Comparison of ENCODE assay signal across 8 cellular contexts in the genomic region with DNA sequence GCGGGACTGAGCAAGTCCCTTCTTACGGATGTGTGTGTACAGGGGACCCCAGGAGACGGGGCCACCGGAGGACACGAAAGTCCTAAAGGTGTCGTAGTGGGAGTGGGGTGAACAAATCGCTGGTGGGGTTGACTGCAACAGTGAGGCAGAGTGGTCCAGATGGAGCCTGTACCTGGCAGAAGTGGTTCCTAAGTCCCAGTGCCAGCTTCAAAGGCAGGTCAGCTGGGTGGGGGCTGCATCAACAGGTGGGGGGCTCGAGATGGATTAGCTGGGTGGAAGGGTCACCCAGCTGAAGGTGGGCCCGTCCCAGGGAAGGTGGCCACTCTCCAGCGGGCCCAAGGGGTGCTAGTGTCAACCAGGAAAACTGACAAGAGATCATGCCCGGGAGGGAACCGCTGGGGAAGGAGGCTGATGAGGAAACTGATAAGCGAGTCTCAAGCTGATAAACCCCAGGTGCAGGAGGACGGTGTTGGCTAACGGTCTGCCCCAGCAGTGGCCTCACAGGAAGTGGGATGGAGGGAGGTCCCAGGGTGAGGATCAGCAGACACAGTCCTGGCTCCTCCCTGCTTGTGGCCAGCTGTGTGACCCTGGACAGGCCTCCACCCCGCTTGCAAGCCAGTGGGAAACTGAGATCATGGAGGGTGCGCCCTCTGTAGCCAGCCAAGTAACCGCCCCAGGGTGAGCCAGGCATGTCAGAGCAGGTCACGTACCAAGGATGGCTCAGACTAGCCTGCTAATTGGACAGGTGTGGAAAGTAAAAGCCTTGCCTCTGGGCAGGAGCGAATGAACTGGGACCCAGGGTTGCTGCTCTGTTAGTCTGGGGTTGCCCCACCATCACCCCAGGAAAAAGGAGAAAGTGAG. TPM values are rescaled to one million over a fixed set of nuclear protein-coding genes. Genes with fewer than 3 reads are reported as not detected.
DNase-seq lines count a peak whose midpoint lies in the region; ATAC-seq and TF ChIP-seq lines count a peak whose summit lies in the region.

No MANE protein-coding gene starts in this region.

- H3K27me3 Mint-ChIP-seq in activated CD4-positive, alpha-beta memory T cell treated with anti-CD3 and anti-CD28 coated beads, Interleukin-2, amount 10 ng/mL, durations not matched to agents 7 days and 5 days = no peaks in the 10 kb centered on the region
- H3K27me3 Mint-ChIP-seq in natural killer cell treated with Interleukin-12 subunit alpha and Interleukin-12 subunit beta and Interleukin-15 and Interleukin-18, amount 100 ng/mL, for 72 hours = no peaks in the 10 kb centered on the region

- TF ChIP-seq CTCF in NB4 (IDR thresholded peaks at IDR 0.05; ENCODE audit: low read depth, low read length) = peak; percentile 11
- no peak for TF ChIP-seq CTCF in fibroblast of mammary gland (conservative IDR thresholded peaks at IDR 0.05; ENCODE audit: control insufficient read depth, insufficient read depth, low read depth, low read length)

- peak; percentile 64 to 79 for ATAC-seq in natural killer cell treated with Interleukin-12 subunit alpha and Interleukin-12 subunit beta and Interleukin-15 and Interleukin-18, amount 100 ng/mL, for 72 hours

- H3K4me3 ChIP-seq in NB4 (ENCODE audit: low read depth, low read length) (peak overlapping the region; percentile 83), fibroblast of mammary gland (ENCODE audit: control insufficient read depth, low read depth, low read length) (peak overlapping the region; percentile 75)

- H3K4me3 Mint-ChIP-seq in activated CD4-positive, alpha-beta memory T cell treated with anti-CD3 and anti-CD28 coated beads, Interleukin-2, amount 10 ng/mL, durations not matched to agents 7 days and 5 days = peak overlapping the region; percentile 83
- peak overlapping the region; percentile 86 for H3K4me3 Mint-ChIP-seq in natural killer cell treated with Interleukin-12 subunit alpha and Interleukin-12 subunit beta and Interleukin-15 and Interleukin-18, amount 100 ng/mL, for 72 hours

- H3K27ac Mint-ChIP-seq in activated CD4-positive, alpha-beta memory T cell treated with anti-CD3 and anti-CD28 coated beads, Interleukin-2, amount 10 ng/mL, durations not matched to agents 7 days and 5 days = peak overlapping the region; percentile 77
- peak overlapping the region; percentile 51 to 86 for H3K27ac Mint-ChIP-seq in natural killer cell treated with Interleukin-12 subunit alpha and Interleukin-12 subunit beta and Interleukin-15 and Interleukin-18, amount 100 ng/mL, for 72 hours

- CTCF ChIA-PET in activated CD4-positive, alpha-beta memory T cell treated with anti-CD3 and anti-CD28 coated beads, Interleukin-2, amount 10 ng/mL, durations not matched to agents 7 days and 5 days (lab: Charles Lee) = interaction anchor here (0.6 to 3.5 kb wide), 11 partner anchors 9 to 919 kb away, joined by 3 to 32 read pairs (median 3); no protein-coding TSS in a partner anchor

- TF ChIP-seq POLR2A in NB4 (IDR thresholded peaks at IDR 0.05; ENCODE audit: extremely low read depth, insufficient read length) = peak; percentile 55

- H3K4me1 Mint-ChIP-seq in activated CD4-positive, alpha-beta memory T cell treated with anti-CD3 and anti-CD28 coated beads, Interleukin-2, amount 10 ng/mL, durations not matched to agents 7 days and 5 days = peaks cover 31% of the 10 kb centered on the region
- peaks cover 11 to 19% of the 10 kb centered on the region in 2 donors for H3K4me1 Mint-ChIP-seq in natural killer cell treated with Interleukin-12 subunit alpha and Interleukin-12 subunit beta and Interleukin-15 and Interleukin-18, amount 100 ng/mL, for 72 hours (ENCODE audit: low read depth in 2 of 2)

- POLR2A ChIA-PET in activated CD4-positive, alpha-beta memory T cell treated with anti-CD3 and anti-CD28 coated beads, Interleukin-2, amount 10 ng/mL, durations not matched to agents 7 days and 5 days (lab: Charles Lee) = interaction anchor here (0.6 to 2.4 kb wide), 10 partner anchors 7 to 231 kb away, joined by 3 to 18 read pairs (median 4); a partner anchor contains a TSS

- DNase-seq in NCI-H748 (lab: John Stamatoyannopoulos, UW; ENCODE audit: unreplicated experiment) (peak; percentile 23), NCI-H748 treated with DMSO at 0.1 percent for 48 hours (lab: John Stamatoyannopoulos, UW) (no peak), H4 (ENCODE audit: low spot score) (peak; percentile 70), NB4 (ENCODE audit: low read depth) (peak; percentile 94), fibroblast of mammary gland (ENCODE audit: low read depth) (peak; percentile 91), GM19238 (ENCODE audit: insufficient read length, low spot score) (no peak)
- peak; percentile 76 for DNase-seq in activated CD4-positive, alpha-beta memory T cell treated with anti-CD3 and anti-CD28 coated beads, Interleukin-2, amount 10 ng/mL, durations not matched to agents 7 days and 5 days
- peak; percentile 73 for DNase-seq in natural killer cell treated with Interleukin-12 subunit alpha and Interleukin-12 subunit beta and Interleukin-15 and Interleukin-18, amount 100 ng/mL, for 72 hours (ENCODE audit: low spot score)

- no peaks in the 10 kb centered on the region for H3K9me3 Mint-ChIP-seq in activated CD4-positive, alpha-beta memory T cell treated with anti-CD3 and anti-CD28 coated beads, Interleukin-2, amount 10 ng/mL, durations not matched to agents 7 days and 5 days
- no peaks in the 10 kb centered on the region for H3K9me3 Mint-ChIP-seq in natural killer cell treated with Interleukin-12 subunit alpha and Interleukin-12 subunit beta and Interleukin-15 and Interleukin-18, amount 100 ng/mL, for 72 hours

- H3K36me3 Mint-ChIP-seq in activated CD4-positive, alpha-beta memory T cell treated with anti-CD3 and anti-CD28 coated beads, Interleukin-2, amount 10 ng/mL, durations not matched to agents 7 days and 5 days (ENCODE audit: low read depth) = peaks cover 20% of the 10 kb centered on the region
- H3K36me3 Mint-ChIP-seq in natural killer cell treated with Interleukin-12 subunit alpha and Interleukin-12 subunit beta and Interleukin-15 and Interleukin-18, amount 100 ng/mL, for 72 hours = no peaks in the 10 kb centered on the region

RNA-seq across cellular contexts. Expression of a gene that starts 1.0 kb away (rescaled TPM):
- total RNA-seq in H4 (2014; rRNA removed; shearing (Covaris generic)) = 30.5 and 43.8 TPM in 2 replicates
- 10 to 100 TPM; 30.3 to 33.6 TPM for total RNA-seq in activated CD4-positive, alpha-beta memory T cell treated with anti-CD3 and anti-CD28 coated beads, Interleukin-2, amount 10 ng/mL, durations not matched to agents 7 days and 5 days
- total RNA-seq in natural killer cell treated with Interleukin-12 subunit alpha and Interleukin-12 subunit beta and Interleukin-15 and Interleukin-18, amount 100 ng/mL, for 72 hours = 10 to 100 TPM in 1 of 2 donors, 1 to 10 TPM in 1; 7.4 to 16.8 TPM

RNA-seq across cellular contexts. Expression of a gene that starts 7.7 kb away (rescaled TPM):
- total RNA-seq in H4 (2014; rRNA removed; shearing (Covaris generic)) = 1.4 and 1.7 TPM in 2 replicates
- 10 to 100 TPM; 18.8 to 20.3 TPM for total RNA-seq in activated CD4-positive, alpha-beta memory T cell treated with anti-CD3 and anti-CD28 coated beads, Interleukin-2, amount 10 ng/mL, durations not matched to agents 7 days and 5 days
- 10 to 100 TPM; 27.5 to 40.0 TPM for total RNA-seq in natural killer cell treated with Interleukin-12 subunit alpha and Interleukin-12 subunit beta and Interleukin-15 and Interleukin-18, amount 100 ng/mL, for 72 hours

RNA-seq across cellular contexts. Expression of a gene that starts 26.5 kb away (rescaled TPM):
- total RNA-seq in H4 (2014; rRNA removed; shearing (Covaris generic)) = 5.0 and 13.8 TPM in 2 replicates
- 10 to 100 TPM; 25.8 to 27.2 TPM for total RNA-seq in activated CD4-positive, alpha-beta memory T cell treated with anti-CD3 and anti-CD28 coated beads, Interleukin-2, amount 10 ng/mL, durations not matched to agents 7 days and 5 days
- 10 to 100 TPM; 22.8 to 42.0 TPM for total RNA-seq in natural killer cell treated with Interleukin-12 subunit alpha and Interleukin-12 subunit beta and Interleukin-15 and Interleukin-18, amount 100 ng/mL, for 72 hours

RNA-seq across cellular contexts. Expression of a gene that starts 35.1 kb away (rescaled TPM):
- total RNA-seq in H4 (2014; rRNA removed; shearing (Covaris generic)) = 0.68 and 1.0 TPM in 2 replicates
- total RNA-seq in activated CD4-positive, alpha-beta memory T cell treated with anti-CD3 and anti-CD28 coated beads, Interleukin-2, amount 10 ng/mL, durations not matched to agents 7 days and 5 days = 1 to 10 TPM; 7.1 to 7.5 TPM
- 1 to 10 TPM; 2.3 to 5.3 TPM for total RNA-seq in natural killer cell treated with Interleukin-12 subunit alpha and Interleukin-12 subunit beta and Interleukin-15 and Interleukin-18, amount 100 ng/mL, for 72 hours

RNA-seq across cellular contexts. Expression of a gene that starts 53.5 kb away (rescaled TPM):
- not detected in 2 replicates for total RNA-seq in H4 (2014; rRNA removed; shearing (Covaris generic))
- total RNA-seq in activated CD4-positive, alpha-beta memory T cell treated with anti-CD3 and anti-CD28 coated beads, Interleukin-2, amount 10 ng/mL, durations not matched to agents 7 days and 5 days = under 1 TPM; 0.20 to 0.25 TPM
- under 1 TPM; 0.17 to 0.36 TPM for total RNA-seq in natural killer cell treated with Interleukin-12 subunit alpha and Interleukin-12 subunit beta and Interleukin-15 and Interleukin-18, amount 100 ng/mL, for 72 hours

Comparison
In these comparisons a context has a peak if more than half of its experiments do, and no peak if none do; other contexts are left out.
1. DNase-seq: peak in NCI-H748 (single experiment), H4 (single experiment), NB4 (single experiment), activated CD4-positive, alpha-beta memory T cell treated with anti-CD3 and anti-CD28 coated beads, Interleukin-2, amount 10 ng/mL, durations not matched to agents 7 days and 5 days (single experiment), fibroblast of mammary gland (single experiment) and natural killer cell treated with Interleukin-12 subunit alpha and Interleukin-12 subunit beta and Interleukin-15 and Interleukin-18, amount 100 ng/mL, for 72 hours (single experiment); none in NCI-H748 treated with DMSO at 0.1 percent for 48 hours (single experiment) and GM19238 (single experiment).